Comparison of ENCODE assay signal across 16 cellular contexts in the genomic region with DNA sequence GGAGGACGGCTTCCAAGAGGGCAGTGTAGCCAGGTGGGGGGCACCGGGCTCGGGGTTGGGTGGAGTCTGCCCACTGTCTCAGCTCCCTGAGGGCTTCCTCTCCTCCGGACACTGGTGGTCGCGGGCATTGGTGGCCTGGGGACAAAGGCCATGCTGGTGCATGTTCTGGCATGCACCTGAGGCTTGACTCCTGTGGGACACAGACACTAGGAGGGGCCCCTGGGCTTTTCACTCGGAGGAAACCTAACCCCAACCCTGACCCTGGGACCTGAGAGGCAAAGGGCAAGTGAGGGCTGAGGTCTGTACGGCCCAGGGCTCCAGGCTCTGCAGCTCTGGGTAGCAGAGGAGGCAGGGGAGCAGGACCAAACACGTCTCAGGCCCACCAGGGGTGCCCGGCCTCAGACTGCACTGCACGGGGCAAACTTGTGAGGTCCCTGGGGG. TPM values are rescaled to one million over a fixed set of nuclear protein-coding genes. Genes with fewer than 3 reads are reported as not detected.
"Had no signal": no experiment of that assay in that cellular context is flagged by ENCODE, and none has a peak within 500 bp of the region (broad histone marks: within the 10 kb centered on the region; RNA-seq: fewer than 3 reads in every experiment).

No MANE protein-coding gene starts in this region.

- H3K9ac ChIP-seq: parathyroid adenoma had no signal

- H3K36me3 ChIP-seq: brain microvascular endothelial cell, tibial nerve had no signal

- H2AFZ ChIP-seq: parathyroid adenoma had no signal

- DNase-seq: activated CD4-positive, alpha-beta T cell treated with anti-CD3 and anti-CD28 coated beads, Interleukin-2, amount 10 ng/mL, durations not matched to agents 7 days and 5 days; activated CD8-positive, alpha-beta T cell treated with anti-CD3 and anti-CD28 coated beads, Interleukin-2, amount 10 ng/mL, durations not matched to agents 7 days and 5 days; activated gamma-delta T cell; aorta; brain microvascular endothelial cell; effector CD8-positive, alpha-beta T cell; foreskin melanocyte; left ventricle myocardium superior; mammary epithelial cell; right cardiac atrium; stimulated activated CD4-positive, alpha-beta T cell treated with anti-CD3 and anti-CD28 coated beads, Interleukin-12 subunit alpha, Interleukin-12 subunit beta, amount 100 ng/mL, for 4 hours; stimulated activated CD4-positive, alpha-beta T cell treated with anti-CD3 and anti-CD28 coated beads, Interleukin-4, amount 100 ng/mL, for 4 hours; T1000 had no signal

- H3K27ac ChIP-seq: brain microvascular endothelial cell, parathyroid adenoma, tibial nerve had no signal

- H3K4me3 ChIP-seq: tibial nerve had no signal

- H3K9me3 ChIP-seq: tibial nerve had no signal

RNA-seq across cellular contexts. Expression of a gene that starts 22.3 kb away (rescaled TPM):
- total RNA-seq: natural killer cell treated with Interleukin-12 subunit alpha and Interleukin-12 subunit beta and Interleukin-15 and Interleukin-18, amount 100 ng/mL, for 72 hours had no signal
